13 cellular contexts compared by ENCODE assay signal in the genomic region with DNA sequence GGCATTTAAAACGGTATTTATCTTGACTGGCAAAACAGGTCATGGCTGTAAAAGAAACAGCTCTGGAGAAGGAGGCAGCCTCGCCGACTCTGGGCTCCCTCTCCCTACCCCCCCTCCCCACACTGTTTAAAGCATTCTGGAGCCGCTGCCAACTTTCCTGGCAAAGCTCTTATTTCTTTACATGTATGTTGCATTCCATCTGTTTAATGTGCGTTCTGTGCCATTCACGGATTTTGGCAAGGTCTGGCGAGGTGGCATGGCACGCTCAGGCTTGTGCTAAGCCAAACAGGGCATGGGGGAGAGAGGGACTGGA. TPM values are rescaled to one million over a fixed set of nuclear protein-coding genes. Genes with fewer than 3 reads are reported as not detected.
DNase-seq lines count a peak whose midpoint lies in the region; ATAC-seq and TF ChIP-seq lines count a peak whose summit lies in the region.
"Had no signal": no experiment of that assay in that cellular context is flagged by ENCODE, and none has a peak within 500 bp of the region (broad histone marks: within the 10 kb centered on the region; RNA-seq: fewer than 3 reads in every experiment).

No MANE protein-coding gene starts in this region.

- H3K27me3 ChIP-seq in MG63 (no peaks in the 10 kb centered on the region), gastroesophageal sphincter (no peaks in the 10 kb centered on the region), Peyer's patch (no peaks in the 10 kb centered on the region)
- H3K27me3 ChIP-seq: cardiac muscle cell had no signal

- DNase-seq in MG63 = peak; percentile 81
- DNase-seq in activated CD8-positive, alpha-beta T cell treated with anti-CD3 and anti-CD28 coated beads for 36 hours = no peak
- DNase-seq in stimulated activated naive B cell treated with anti-CD40 and anti-IgM and Interleukin-4, amounts not matched to agents 10 μg/mL and 1 μg/mL and 100 μg/mL, for 72 hours = no peak
- DNase-seq in DMS53 (lab: John Stamatoyannopoulos, UW) = no peak
- no peak for DNase-seq in Peyer's patch
- DNase-seq: CD4-positive, CD25-positive, alpha-beta regulatory T cell; GOT3; occipital lobe; Right ventricle myocardium superior had no signal

- H3K4me3 Mint-ChIP-seq in activated CD8-positive, alpha-beta T cell treated with anti-CD3 and anti-CD28 coated beads for 36 hours = no peak overlapping the region
- peak overlapping the region in 1 of 2 donors; percentile 41 for H3K4me3 Mint-ChIP-seq in stimulated activated naive B cell treated with anti-CD40 and anti-IgM and Interleukin-4, amounts not matched to agents 10 μg/mL and 1 μg/mL and 100 μg/mL, for 72 hours
- H3K4me3 Mint-ChIP-seq: CD4-positive, CD25-positive, alpha-beta regulatory T cell had no signal

- CTCF ChIA-PET in activated CD8-positive, alpha-beta T cell treated with anti-CD3 and anti-CD28 coated beads for 36 hours (lab: Charles Lee) = no interaction called here

- H3K4me1 ChIP-seq in gastroesophageal sphincter = peaks cover 10 to 38% (median 13%) of the 10 kb centered on the region in 3 donors
- peaks cover 0 to 15% (median 2%) of the 10 kb centered on the region in 4 donors for H3K4me1 ChIP-seq in Peyer's patch

- TF ChIP-seq POLR2A in gastroesophageal sphincter (IDR thresholded peaks at IDR 0.05) (no peak), Peyer's patch (IDR thresholded peaks at IDR 0.05) (no peak)

- H3K4me1 Mint-ChIP-seq in activated CD8-positive, alpha-beta T cell treated with anti-CD3 and anti-CD28 coated beads for 36 hours (ENCODE audit: low read depth) = peaks cover 40% of the 10 kb centered on the region
- peaks cover 25 to 50% of the 10 kb centered on the region in 2 donors for H3K4me1 Mint-ChIP-seq in stimulated activated naive B cell treated with anti-CD40 and anti-IgM and Interleukin-4, amounts not matched to agents 10 μg/mL and 1 μg/mL and 100 μg/mL, for 72 hours

- no peak for TF ChIP-seq EP300 in gastroesophageal sphincter (IDR thresholded peaks at IDR 0.05)

- WGBS in gastroesophageal sphincter (ENCODE audit: low coverage in 1 of 2), 2 donors = 23 to 56% methylated on average over 4 of the region's 8 CpGs

- peaks cover 3% of the 10 kb centered on the region for H3K27me3 Mint-ChIP-seq in activated CD8-positive, alpha-beta T cell treated with anti-CD3 and anti-CD28 coated beads for 36 hours
- peaks cover 0 to 13% of the 10 kb centered on the region in 2 donors for H3K27me3 Mint-ChIP-seq in stimulated activated naive B cell treated with anti-CD40 and anti-IgM and Interleukin-4, amounts not matched to agents 10 μg/mL and 1 μg/mL and 100 μg/mL, for 72 hours

- no peak for TF ChIP-seq CTCF in activated CD8-positive, alpha-beta T cell treated with anti-CD3 and anti-CD28 coated beads for 36 hours (IDR thresholded peaks at IDR 0.05)
- no peak for TF ChIP-seq CTCF in gastroesophageal sphincter (IDR thresholded peaks at IDR 0.05)
- no peak for TF ChIP-seq CTCF in Peyer's patch (IDR thresholded peaks at IDR 0.05)

- H3K9me3 ChIP-seq in MG63 (no peaks in the 10 kb centered on the region), gastroesophageal sphincter (no peaks in the 10 kb centered on the region), Peyer's patch (no peaks in the 10 kb centered on the region)

- POLR2A ChIA-PET in activated CD8-positive, alpha-beta T cell treated with anti-CD3 and anti-CD28 coated beads for 36 hours (lab: Charles Lee) = no interaction called here

- H3K36me3 Mint-ChIP-seq in activated CD8-positive, alpha-beta T cell treated with anti-CD3 and anti-CD28 coated beads for 36 hours (ENCODE audit: low read depth) = no peaks in the 10 kb centered on the region
- H3K36me3 Mint-ChIP-seq in stimulated activated naive B cell treated with anti-CD40 and anti-IgM and Interleukin-4, amounts not matched to agents 10 μg/mL and 1 μg/mL and 100 μg/mL, for 72 hours = no peaks in the 10 kb centered on the region
- H3K36me3 Mint-ChIP-seq: CD4-positive, CD25-positive, alpha-beta regulatory T cell had no signal

- peak overlapping the region; percentile 79 to 86 (median 80) for H3K27ac ChIP-seq in gastroesophageal sphincter
- peak overlapping the region in 1 of 4 donors; percentile 77 for H3K27ac ChIP-seq in Peyer's patch
- H3K27ac ChIP-seq: cardiac muscle cell had no signal

- no peaks in the 10 kb centered on the region for H3K36me3 ChIP-seq in MG63
- H3K36me3 ChIP-seq in gastroesophageal sphincter = no peaks in the 10 kb centered on the region
- no peaks in the 10 kb centered on the region for H3K36me3 ChIP-seq in Peyer's patch
- H3K36me3 ChIP-seq: cardiac muscle cell had no signal

- no peaks in the 10 kb centered on the region for H3K9me3 Mint-ChIP-seq in activated CD8-positive, alpha-beta T cell treated with anti-CD3 and anti-CD28 coated beads for 36 hours
- H3K9me3 Mint-ChIP-seq in stimulated activated naive B cell treated with anti-CD40 and anti-IgM and Interleukin-4, amounts not matched to agents 10 μg/mL and 1 μg/mL and 100 μg/mL, for 72 hours = peaks cover 0 to 2% of the 10 kb centered on the region in 2 donors

- H3K4me3 ChIP-seq in MG63 = no peak overlapping the region
- peak overlapping the region; percentile 11 to 31 for H3K4me3 ChIP-seq in gastroesophageal sphincter
- H3K4me3 ChIP-seq in Peyer's patch = no peak overlapping the region
- H3K4me3 ChIP-seq: cardiac muscle cell had no signal

- H3K27ac Mint-ChIP-seq in activated CD8-positive, alpha-beta T cell treated with anti-CD3 and anti-CD28 coated beads for 36 hours = peak overlapping the region; percentile 19
- peak overlapping the region; percentile 81 for H3K27ac Mint-ChIP-seq in stimulated activated naive B cell treated with anti-CD40 and anti-IgM and Interleukin-4, amounts not matched to agents 10 μg/mL and 1 μg/mL and 100 μg/mL, for 72 hours
- H3K27ac Mint-ChIP-seq: CD4-positive, CD25-positive, alpha-beta regulatory T cell had no signal

- ATAC-seq in activated CD8-positive, alpha-beta T cell treated with anti-CD3 and anti-CD28 coated beads for 36 hours = no peak
- ATAC-seq in gastroesophageal sphincter (peak; percentile 39), GM19467 (IDR thresholded peaks at IDR 0.05; ENCODE audit: unreplicated experiment) (no peak), HG03521 (IDR thresholded peaks at IDR 0.05; ENCODE audit: unreplicated experiment) (no peak)
- ATAC-seq in stimulated activated naive B cell treated with anti-CD40 and anti-IgM and Interleukin-4, amounts not matched to agents 10 μg/mL and 1 μg/mL and 100 μg/mL, for 72 hours (replicated peaks) = no peak

- intact Hi-C loops in activated CD8-positive, alpha-beta T cell treated with anti-CD3 and anti-CD28 coated beads for 36 hours (cut with micrococcal nuclease) = no loop called here

RNA-seq across cellular contexts. Expression of a gene that starts 41.2 kb away (rescaled TPM):
- total RNA-seq in MG63 (2014; rRNA removed; shearing (Covaris generic); ENCODE audit: low replicate concordance) = 11.9 and 16.1 TPM in 2 replicates
- 10 to 100 TPM; 39.5 to 41.8 TPM for total RNA-seq in activated CD8-positive, alpha-beta T cell treated with anti-CD3 and anti-CD28 coated beads for 36 hours
- total RNA-seq in gastroesophageal sphincter = 100 to 1,000 TPM; 173 to 222 (median 192) TPM
- total RNA-seq in Peyer's patch = 100 to 1,000 TPM; 127 to 181 (median 145) TPM

Comparison
In these comparisons a context has a peak if more than half of its experiments do, and no peak if none do; other contexts are left out.
1. H3K4me3 ChIP-seq: peak in gastroesophageal sphincter (2 of 2); none in MG63 (single experiment) and Peyer's patch (0 of 4).